ENCODE assay signal across 15 cellular contexts in the genomic region with DNA sequence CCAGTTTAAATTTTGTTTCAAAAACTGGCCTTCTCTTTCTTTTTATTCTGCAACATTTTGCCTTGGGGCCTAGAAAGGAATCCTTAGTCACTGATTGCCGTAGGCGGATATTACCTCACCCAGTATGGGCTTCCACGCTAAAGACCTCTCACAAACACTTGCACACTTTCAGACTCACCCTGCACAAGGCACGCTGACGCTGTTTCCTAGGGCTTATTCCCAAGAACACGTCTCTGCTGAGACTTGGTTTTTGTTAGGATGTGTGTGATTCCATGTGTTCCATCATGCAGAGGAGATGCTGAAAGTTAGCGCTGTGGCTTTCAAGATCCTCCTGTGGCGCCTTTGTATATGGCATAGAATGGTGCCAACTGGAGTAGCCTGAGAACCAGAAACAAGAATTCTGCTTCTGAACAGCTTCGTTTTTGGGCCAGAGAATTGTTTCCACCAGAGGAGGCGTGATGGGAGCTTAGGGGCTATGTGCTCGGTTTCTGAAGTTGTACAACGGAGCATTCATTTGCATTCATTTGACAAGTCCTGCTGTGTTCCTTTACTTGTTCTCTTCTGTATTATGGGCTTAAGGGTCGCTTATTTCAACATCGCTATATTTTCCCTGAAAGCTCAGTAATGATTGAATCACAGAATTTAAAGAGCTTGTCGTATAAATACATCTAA.
DNase-seq lines count a peak whose midpoint lies in the region; ATAC-seq and TF ChIP-seq lines count a peak whose summit lies in the region.
"Had no signal": no experiment of that assay in that cellular context is flagged by ENCODE, and none has a peak within 500 bp of the region (broad histone marks: within the 10 kb centered on the region; RNA-seq: fewer than 3 reads in every experiment).

No MANE protein-coding gene starts in this region.

- TF ChIP-seq CTCF in brain (conservative IDR thresholded peaks at IDR 0.05) (no peak), right atrium auricular region (IDR thresholded peaks at IDR 0.05) (no peak), endothelial cell (IDR thresholded peaks at IDR 0.05; ENCODE audit: unreplicated experiment) (no peak), foreskin keratinocyte (conservative IDR thresholded peaks at IDR 0.05) (no peak)

- no peaks in the 10 kb centered on the region for H3K36me3 Mint-ChIP-seq in brain
- peaks cover 0 to 11% (median 9%) of the 10 kb centered on the region in 3 donors for H3K36me3 Mint-ChIP-seq in CD8-positive, alpha-beta memory T cell
- peaks cover 16% of the 10 kb centered on the region for H3K36me3 Mint-ChIP-seq in endothelial cell (ENCODE audit: low read depth, unreplicated experiment)

- H3K4me1 Mint-ChIP-seq in brain, result peaks cover 67% of the 10 kb centered on the region
- H3K4me1 Mint-ChIP-seq in CD8-positive, alpha-beta memory T cell, result peaks cover 34 to 51% (median 45%) of the 10 kb centered on the region in 3 donors
- peaks cover 57% of the 10 kb centered on the region for H3K4me1 Mint-ChIP-seq in endothelial cell (ENCODE audit: unreplicated experiment)

- H3K9me3 Mint-ChIP-seq in brain (no peaks in the 10 kb centered on the region), endothelial cell (ENCODE audit: unreplicated experiment) (no peaks in the 10 kb centered on the region)
- no peaks in the 10 kb centered on the region for H3K9me3 Mint-ChIP-seq in CD8-positive, alpha-beta memory T cell
- H3K9me3 Mint-ChIP-seq: activated T-cell treated with anti-CD3 and anti-CD28 coated beads, Interleukin-2, amount 50 U/mL, for 24 hours; T-helper 1 cell treated with Interleukin-12 subunit alpha and Interleukin-12 subunit beta and Interleukin-4 antibody, amounts not matched to agents 30 μg/mL and 1 μg/mL, for 36 hours had no signal

- CTCF ChIA-PET in CD8-positive, alpha-beta memory T cell (lab: Charles Lee), result no interaction called here

- no peaks in the 10 kb centered on the region for H3K36me3 ChIP-seq in right atrium auricular region
- no peaks in the 10 kb centered on the region for H3K36me3 ChIP-seq in CD8-positive, alpha-beta memory T cell (ENCODE audit: insufficient read depth, low read length)

- POLR2A ChIA-PET in CD8-positive, alpha-beta memory T cell (lab: Charles Lee), result no interaction called here

- H3K27me3 Mint-ChIP-seq in brain, result peaks cover 4% of the 10 kb centered on the region
- H3K27me3 Mint-ChIP-seq in CD8-positive, alpha-beta memory T cell, result no peaks in the 10 kb centered on the region
- H3K27me3 Mint-ChIP-seq in endothelial cell (ENCODE audit: unreplicated experiment), result no peaks in the 10 kb centered on the region
- H3K27me3 Mint-ChIP-seq: activated T-cell treated with anti-CD3 and anti-CD28 coated beads, Interleukin-2, amount 50 U/mL, for 24 hours had no signal

- H3K4me3 ChIP-seq in right atrium auricular region, result no peak overlapping the region
- no peak overlapping the region for H3K4me3 ChIP-seq in CD8-positive, alpha-beta memory T cell (ENCODE audit: low read length)

- ATAC-seq in sciatic nerve (peak; percentile 84), foreskin keratinocyte (no peak)

- H3K4me1 ChIP-seq in right atrium auricular region (peaks cover 0 to 56% of the 10 kb centered on the region in 2 donors), foreskin keratinocyte (peaks cover 7% of the 10 kb centered on the region)
- peaks cover 18% of the 10 kb centered on the region for H3K4me1 ChIP-seq in CD8-positive, alpha-beta memory T cell (ENCODE audit: insufficient read depth, low read length)

- H3K4me3 Mint-ChIP-seq in brain (peak overlapping the region in 2 of 5 experiments; percentile 40), endothelial cell (ENCODE audit: unreplicated experiment) (no peak overlapping the region)
- H3K4me3 Mint-ChIP-seq in CD8-positive, alpha-beta memory T cell, result no peak overlapping the region
- H3K4me3 Mint-ChIP-seq: activated T-cell treated with anti-CD3 and anti-CD28 coated beads, Interleukin-2, amount 50 U/mL, for 24 hours; T-helper 1 cell treated with Interleukin-12 subunit alpha and Interleukin-12 subunit beta and Interleukin-4 antibody, amounts not matched to agents 30 μg/mL and 1 μg/mL, for 36 hours had no signal

- H3K9me3 ChIP-seq in right atrium auricular region, result no peaks in the 10 kb centered on the region
- H3K9me3 ChIP-seq in CD8-positive, alpha-beta memory T cell (ENCODE audit: low read length), result no peaks in the 10 kb centered on the region

- peak; percentile 33 for DNase-seq in M059J (ENCODE audit: low read depth)
- DNase-seq in right atrium auricular region (ENCODE audit: low spot score), result no peak
- no peak for DNase-seq in sciatic nerve (ENCODE audit: low spot score)
- DNase-seq in CD8-positive, alpha-beta memory T cell, result no peak
- no peak for DNase-seq in HK-2 (ENCODE audit: unreplicated experiment)
- no peak for DNase-seq in endothelial cell (ENCODE audit: low spot score)
- DNase-seq in foreskin keratinocyte, result no peak
- DNase-seq: activated CD4-positive, alpha-beta T cell treated with anti-CD3 and anti-CD28 coated beads for 1 hour; activated T-cell treated with anti-CD3 and anti-CD28 coated beads, Interleukin-2, amount 50 U/mL, for 24 hours; Karpas-422; NCI-H1436 treated with DMSO at 0.1 percent for 48 hours; NCI-H524 treated with DMSO at 0.1 percent for 48 hours; stimulated activated CD4-positive, alpha-beta T cell treated with anti-CD3 and anti-CD28 coated beads, Interleukin-2, amount 100 ng/mL, for 24 hours had no signal

- H3K27me3 ChIP-seq in right atrium auricular region, result no peaks in the 10 kb centered on the region
- H3K27me3 ChIP-seq in CD8-positive, alpha-beta memory T cell (ENCODE audit: insufficient read depth, low read length, poor library complexity, severe bottlenecking), result no peaks in the 10 kb centered on the region
- H3K27me3 ChIP-seq in foreskin keratinocyte, result no peaks in the 10 kb centered on the region

- H3K27ac Mint-ChIP-seq in brain (peak overlapping the region; percentile 83 to 93 (median 87)), endothelial cell (ENCODE audit: unreplicated experiment) (no peak overlapping the region)
- peak overlapping the region in 2 of 8 donors; percentile 27 to 72 for H3K27ac Mint-ChIP-seq in CD8-positive, alpha-beta memory T cell
- H3K27ac Mint-ChIP-seq: activated T-cell treated with anti-CD3 and anti-CD28 coated beads, Interleukin-2, amount 50 U/mL, for 24 hours; T-helper 1 cell treated with Interleukin-12 subunit alpha and Interleukin-12 subunit beta and Interleukin-4 antibody, amounts not matched to agents 30 μg/mL and 1 μg/mL, for 36 hours had no signal

- intact Hi-C loops in sciatic nerve (cut with DNase I), result no loop called here

- peak overlapping the region; percentile 26 to 39 for H3K27ac ChIP-seq in right atrium auricular region
- H3K27ac ChIP-seq in CD8-positive, alpha-beta memory T cell (ENCODE audit: low read depth, low read length), result no peak overlapping the region
- H3K27ac ChIP-seq in foreskin keratinocyte, result no peak overlapping the region

Comparison
In these comparisons a context has a peak if more than half of its experiments do, and no peak if none do; other contexts are left out.
1. H3K27ac ChIP-seq: peak in right atrium auricular region (2 of 2); none in CD8-positive, alpha-beta memory T cell (single experiment) and foreskin keratinocyte (single experiment).